ENCODE assay signal across 10 cellular contexts in the genomic region with DNA sequence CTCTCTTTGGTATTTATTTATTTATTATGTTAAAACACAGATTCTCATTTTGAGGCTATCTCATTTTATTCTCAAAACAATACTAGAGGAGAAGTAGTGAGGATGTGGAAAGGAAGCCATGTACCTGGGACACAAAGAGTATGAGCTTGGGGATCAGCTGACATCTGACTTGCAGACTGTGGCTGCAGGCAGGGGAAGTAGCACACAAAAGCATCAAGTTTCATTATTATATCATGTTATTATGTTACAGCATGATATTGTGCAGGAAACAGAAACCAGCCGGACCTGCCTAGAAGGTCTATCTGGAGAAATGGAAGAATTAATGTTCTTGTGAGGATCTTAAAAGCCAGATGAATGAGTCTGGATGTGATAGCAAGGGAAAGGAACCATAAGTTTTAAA.
DNase-seq lines count a peak whose midpoint lies in the region; ATAC-seq and TF ChIP-seq lines count a peak whose summit lies in the region.
"Had no signal": no experiment of that assay in that cellular context is flagged by ENCODE, and none has a peak within 500 bp of the region (broad histone marks: within the 10 kb centered on the region; RNA-seq: fewer than 3 reads in every experiment).

No MANE protein-coding gene starts in this region.

- no peak overlapping the region for H3K4me3 Mint-ChIP-seq in stimulated activated naive CD8-positive, alpha-beta T cell treated with anti-CD3 and anti-CD28 coated beads, Interleukin-15, amount 100 ng/mL, for 72 hours
- H3K4me3 Mint-ChIP-seq: activated CD4-positive, alpha-beta T cell treated with anti-CD3 and anti-CD28 coated beads, Interleukin-2, amount 10 ng/mL, durations not matched to agents 7 days and 5 days had no signal

- no peaks in the 10 kb centered on the region for H3K36me3 ChIP-seq in heart right ventricle

- ATAC-seq in stimulated activated naive CD8-positive, alpha-beta T cell treated with anti-CD3 and anti-CD28 coated beads, Interleukin-15, amount 100 ng/mL, for 72 hours: peak; percentile 33
- ATAC-seq in stimulated activated naive CD8-positive, alpha-beta T cell treated with anti-CD3 and anti-CD28 coated beads, Interleukin-15, Interleukin-2, amounts not matched to agents 100 U/mL and 50 U/mL, for 24 hours: no peak
- ATAC-seq in HG02870 (IDR thresholded peaks at IDR 0.05; ENCODE audit: unreplicated experiment) (peak; percentile 66), HG03039 (IDR thresholded peaks at IDR 0.05; ENCODE audit: unreplicated experiment) (no peak), heart right ventricle (no peak)
- ATAC-seq: left ventricle myocardium superior had no signal

- no peaks in the 10 kb centered on the region for H3K27me3 ChIP-seq in heart right ventricle

- no peak for TF ChIP-seq CTCF in heart right ventricle (IDR thresholded peaks at IDR 0.05)

- intact Hi-C loops in heart right ventricle (cut with DNase I): no loop called here

- no peaks in the 10 kb centered on the region for H3K4me1 ChIP-seq in heart right ventricle

- WGBS in heart right ventricle, 2 donors: 44 to 64% methylated on average over 1 of the region's 1 CpG

- peaks cover 7% of the 10 kb centered on the region for H3K4me1 Mint-ChIP-seq in stimulated activated naive CD8-positive, alpha-beta T cell treated with anti-CD3 and anti-CD28 coated beads, Interleukin-15, amount 100 ng/mL, for 72 hours

- peak overlapping the region in 1 of 2 donors; percentile 87 for H3K27ac Mint-ChIP-seq in stimulated activated naive CD8-positive, alpha-beta T cell treated with anti-CD3 and anti-CD28 coated beads, Interleukin-15, amount 100 ng/mL, for 72 hours
- H3K27ac Mint-ChIP-seq: activated CD4-positive, alpha-beta T cell treated with anti-CD3 and anti-CD28 coated beads, Interleukin-2, amount 10 ng/mL, durations not matched to agents 7 days and 5 days had no signal

- peaks cover 0 to 31% (median 0%) of the 10 kb centered on the region in 11 donors for H3K9me3 ChIP-seq in heart right ventricle

- peaks cover 6 to 7% of the 10 kb centered on the region in 2 donors for H3K9me3 Mint-ChIP-seq in stimulated activated naive CD8-positive, alpha-beta T cell treated with anti-CD3 and anti-CD28 coated beads, Interleukin-15, amount 100 ng/mL, for 72 hours
- H3K9me3 Mint-ChIP-seq: activated CD4-positive, alpha-beta T cell treated with anti-CD3 and anti-CD28 coated beads, Interleukin-2, amount 10 ng/mL, durations not matched to agents 7 days and 5 days had no signal

- H3K27ac ChIP-seq in heart right ventricle: no peak overlapping the region

- H3K27me3 Mint-ChIP-seq in stimulated activated naive CD8-positive, alpha-beta T cell treated with anti-CD3 and anti-CD28 coated beads, Interleukin-15, amount 100 ng/mL, for 72 hours: no peaks in the 10 kb centered on the region
- H3K27me3 Mint-ChIP-seq: activated CD4-positive, alpha-beta T cell treated with anti-CD3 and anti-CD28 coated beads, Interleukin-2, amount 10 ng/mL, durations not matched to agents 7 days and 5 days had no signal

- no peak for DNase-seq in stimulated activated naive CD8-positive, alpha-beta T cell treated with anti-CD3 and anti-CD28 coated beads, Interleukin-15, amount 100 ng/mL, for 72 hours
- DNase-seq in stimulated activated naive CD8-positive, alpha-beta T cell treated with anti-CD3 and anti-CD28 coated beads, Interleukin-15, Interleukin-2, amounts not matched to agents 100 U/mL and 50 U/mL, for 24 hours: no peak
- DNase-seq in MV-4-11 (lab: John Stamatoyannopoulos, UW) (peak; percentile 36), heart right ventricle (no peak), cerebellum (ENCODE audit: low spot score) (no peak)
- no peak for DNase-seq in stimulated activated CD4-positive, alpha-beta T cell treated with anti-CD3 and anti-CD28 coated beads, Interleukin-4, amount 100 ng/mL, for 1 hour
- DNase-seq: activated CD4-positive, alpha-beta T cell treated with anti-CD3 and anti-CD28 coated beads, Interleukin-2, amount 10 ng/mL, durations not matched to agents 7 days and 5 days; left ventricle myocardium superior had no signal

- no peak overlapping the region for H3K4me3 ChIP-seq in heart right ventricle

Comparison
In these comparisons a context has a peak if more than half of its experiments do, and no peak if none do; other contexts are left out.
1. ATAC-seq: peak in stimulated activated naive CD8-positive, alpha-beta T cell treated with anti-CD3 and anti-CD28 coated beads, Interleukin-15, amount 100 ng/mL, for 72 hours (single experiment) and HG02870 (single experiment); none in stimulated activated naive CD8-positive, alpha-beta T cell treated with anti-CD3 and anti-CD28 coated beads, Interleukin-15, Interleukin-2, amounts not matched to agents 100 U/mL and 50 U/mL, for 24 hours (single experiment), HG03039 (single experiment) and heart right ventricle (0 of 8).